ENCODE assay signal across 17 cellular contexts in the genomic region with DNA sequence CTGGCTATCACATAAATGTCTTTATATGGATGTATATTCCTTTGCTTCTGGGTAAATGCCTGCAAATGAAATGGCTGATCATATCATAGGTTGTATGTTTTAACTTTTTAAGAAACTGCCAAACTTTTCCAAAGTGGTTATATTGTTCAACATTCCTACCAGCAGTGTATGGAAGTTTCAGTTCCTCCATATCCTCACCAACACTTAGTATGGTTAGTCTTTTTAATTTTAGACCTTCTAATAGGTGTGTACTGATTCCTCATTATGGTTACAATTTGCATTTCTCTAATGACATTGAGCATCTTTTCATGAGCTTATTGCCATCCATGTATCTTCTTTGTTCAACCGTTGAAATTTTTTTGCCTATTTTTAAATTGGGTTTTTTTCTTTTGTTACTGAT.
DNase-seq lines count a peak whose midpoint lies in the region; ATAC-seq, FAIRE-seq and TF ChIP-seq lines count a peak whose summit lies in the region.
"Had no signal": no experiment of that assay in that cellular context is flagged by ENCODE, and none has a peak within 500 bp of the region (broad histone marks: within the 10 kb centered on the region; RNA-seq: fewer than 3 reads in every experiment).

No MANE protein-coding gene starts in this region.

- no peak for FAIRE-seq in HepG2 (lab: Jason Lieb, UNC)
- FAIRE-seq: A549, GM18507 had no signal

- peaks cover 28% of the 10 kb centered on the region for H3K36me3 Mint-ChIP-seq in endodermal cell (ENCODE audit: low read depth)

- DNase-seq in HepG2 (ENCODE audit: low spot score) = no peak
- no peak for DNase-seq in right lobe of liver
- no peak for DNase-seq in SK-N-MC (ENCODE audit: low read depth, low spot score)
- DNase-seq in endodermal cell = no peak
- no peak for DNase-seq in thyroid gland
- no peak for DNase-seq in C1 segment of cervical spinal cord (lab: John Stamatoyannopoulos, UW)
- DNase-seq: AML-193; CD4-positive, alpha-beta memory T cell; DMS79 treated with DMSO at 0.1 percent for 48 hours; GF-D8; GM23248; HCEC 1CT had no signal

- intact Hi-C loops in HepG2 (cut with micrococcal nuclease; ENCODE audit: unreplicated experiment) = no loop called here
- intact Hi-C loops in right lobe of liver (cut with DNase I) = no loop called here
- intact Hi-C loops in thyroid gland (cut with DNase I) = no loop called here

- H3K79me2 ChIP-seq in HepG2 (ENCODE audit: insufficient read depth, low read length) = peaks cover 19% of the 10 kb centered on the region

- POLR2A ChIA-PET in HepG2 (lab: Yijun Ruan, JAX) = no interaction called here

- no peaks in the 10 kb centered on the region for H3K27me3 Mint-ChIP-seq in endodermal cell (ENCODE audit: insufficient read depth)
- H3K27me3 Mint-ChIP-seq: CD4-positive, alpha-beta memory T cell had no signal

- ATAC-seq in HepG2 = no peak
- ATAC-seq in right lobe of liver = no peak
- ATAC-seq in HG03354 (IDR thresholded peaks at IDR 0.05; ENCODE audit: poor library complexity, severe bottlenecking, unreplicated experiment) = no peak
- ATAC-seq: A549 had no signal

- H3K4me3 ChIP-seq in HepG2 (replicated peaks in 1 of 3; ENCODE audit: insufficient read depth in 1 of 3, low read depth in 2 of 3, low read length in 3 of 3) (no peak overlapping the region), right lobe of liver (no peak overlapping the region), SK-N-MC (0 out of 2 replicates have a peak overlapping the region, but pooled peaks have one; percentile 14), endodermal cell (ENCODE audit: low read length) (peak overlapping the region; percentile 12), thyroid gland (replicated peaks in 1 of 3) (no peak overlapping the region)
- H3K4me3 ChIP-seq: A549, GM23248 had no signal

- H3K9ac ChIP-seq in HepG2 (ENCODE audit: insufficient read depth, low read depth, low read length) (no peak overlapping the region), SK-N-MC (ENCODE audit: insufficient read length) (no peak overlapping the region), endodermal cell (ENCODE audit: extremely low read depth, low read length, poor library complexity, severe bottlenecking) (no peak overlapping the region)
- H3K9ac ChIP-seq: GM23248 had no signal

- TF ChIP-seq POLR2A in HepG2 (IDR thresholded peaks at IDR 0.05; ENCODE audit: insufficient read depth in 1 of 2, low read depth in 2 of 2, low read length in 2 of 2) = no peak
- TF ChIP-seq POLR2A in right lobe of liver (IDR thresholded peaks at IDR 0.05) = no peak
- TF ChIP-seq POLR2A in thyroid gland (IDR thresholded peaks at IDR 0.05) = no peak

- 94% methylated on average over 1 of the region's 1 CpG for WGBS in HepG2 (ENCODE audit: low lambda C conversion rate)
- WGBS in right lobe of liver (ENCODE audit: insufficient coverage, low coverage, low lambda C conversion rate, missing lambda C conversion rate) = 92% methylated on average over 1 of the region's 1 CpG
- 83% methylated on average over 1 of the region's 1 CpG; no CpG with 5 or more reads in 1 of the 2 experiments for WGBS in endodermal cell (ENCODE audit: insufficient coverage in 1 of 2, insufficient read length in 1 of 2), 2 experiments
- 89 to 96% methylated on average over 1 of the region's 1 CpG for WGBS in thyroid gland, 2 donors

- no peak overlapping the region for H3K27ac Mint-ChIP-seq in endodermal cell
- H3K27ac Mint-ChIP-seq: CD4-positive, alpha-beta memory T cell had no signal

- TF ChIP-seq EP300 in HepG2 (IDR thresholded peaks at IDR 0.05; ENCODE audit: low read depth in 2 of 2, low read length in 2 of 2) = no peak
- no peak for TF ChIP-seq EP300 in HepG2 (CRISPR knock-in tag; IDR thresholded peaks at IDR 0.05; ENCODE audit: borderline replicate concordance)

- in situ Hi-C loops in HepG2 (cut with HindIII; ENCODE audit: extremely low pct_ligation_motif_present, low pct_unique_long_range_greater_than_20kb) = no loop called here

- H2AFZ ChIP-seq in HepG2 (ENCODE audit: low read length) = no peak overlapping the region
- H2AFZ ChIP-seq: GM23248 had no signal

- H3K4me2 ChIP-seq in HepG2 (ENCODE audit: low read depth, low read length) = no peak overlapping the region
- H3K4me2 ChIP-seq: A549 had no signal

- BruUV-seq in HepG2 (replicated peaks; lab: Mats Ljungman, UMichigan) = no TSS peak

- H3K27me3 ChIP-seq in HepG2 (ENCODE audit: control insufficient read depth in 1 of 2, insufficient read depth in 2 of 2, low read length in 2 of 2) (no peaks in the 10 kb centered on the region), right lobe of liver (no peaks in the 10 kb centered on the region), endodermal cell (ENCODE audit: control insufficient read depth, insufficient read depth, low read length, poor library complexity, severe bottlenecking) (no peaks in the 10 kb centered on the region), thyroid gland (no peaks in the 10 kb centered on the region)

- peaks cover 11% of the 10 kb centered on the region for H3K4me1 Mint-ChIP-seq in endodermal cell

- H3K4me3 Mint-ChIP-seq in endodermal cell = no peak overlapping the region
- H3K4me3 Mint-ChIP-seq: CD14-positive monocyte; CD4-positive, alpha-beta memory T cell had no signal

- no peak overlapping the region for H3K27ac ChIP-seq in HepG2 (ENCODE audit: extremely low read length, insufficient read depth, low read length)
- no peak overlapping the region for H3K27ac ChIP-seq in right lobe of liver
- peak overlapping the region; percentile 9; the same call in 1 of the 2 replicates for H3K27ac ChIP-seq in SK-N-MC
- no peak overlapping the region for H3K27ac ChIP-seq in endodermal cell (ENCODE audit: low read depth, low read length)
- H3K27ac ChIP-seq in thyroid gland = no peak overlapping the region
- H3K27ac ChIP-seq: 22Rv1, A549, GM23248 had no signal

- H4K20me1 ChIP-seq in HepG2 (ENCODE audit: insufficient read depth, low read length) = no peaks in the 10 kb centered on the region; the same call in 1 of the 2 replicates

- H3K9me3 Mint-ChIP-seq in endodermal cell = peaks cover 21% of the 10 kb centered on the region

- CTCF ChIA-PET in HepG2 (lab: Yijun Ruan, JAX; ENCODE audit: low intra/inter-chr PET ratio, low total read pairs) = no interaction called here

- H3K9me3 ChIP-seq in HepG2 (ENCODE audit: low read length) = peaks cover 8% of the 10 kb centered on the region
- H3K9me3 ChIP-seq in right lobe of liver = no peaks in the 10 kb centered on the region
- H3K9me3 ChIP-seq in SK-N-MC (ENCODE audit: low read depth, low read length) = peaks cover 7% of the 10 kb centered on the region
- H3K9me3 ChIP-seq in endodermal cell (ENCODE audit: control insufficient read depth, low read length) = peaks cover 24% of the 10 kb centered on the region
- no peaks in the 10 kb centered on the region for H3K9me3 ChIP-seq in thyroid gland

- TF ChIP-seq CTCF in HepG2 (CRISPR knock-in tag; IDR thresholded peaks at IDR 0.05) (no peak), right lobe of liver (IDR thresholded peaks at IDR 0.05) (no peak), endodermal cell (conservative IDR thresholded peaks at IDR 0.05) (no peak), thyroid gland (IDR thresholded peaks at IDR 0.05) (no peak)

- H3K36me3 ChIP-seq in HepG2 (replicated peaks in 1 of 2; ENCODE audit: control insufficient read depth in 1 of 2, insufficient read depth in 2 of 2, low read length in 2 of 2) (no peaks in the 10 kb centered on the region), right lobe of liver (no peaks in the 10 kb centered on the region), SK-N-MC (ENCODE audit: insufficient read depth, low read length) (peaks cover 20% of the 10 kb centered on the region), endodermal cell (ENCODE audit: control insufficient read depth, insufficient read depth, low read length) (no peaks in the 10 kb centered on the region), thyroid gland (no peaks in the 10 kb centered on the region)

- no peaks in the 10 kb centered on the region for H3K4me1 ChIP-seq in HepG2 (ENCODE audit: insufficient read depth, low read length)
- H3K4me1 ChIP-seq in right lobe of liver = peaks cover 0 to 14% (median 7%) of the 10 kb centered on the region in 4 donors
- peaks cover 2% of the 10 kb centered on the region for H3K4me1 ChIP-seq in endodermal cell (ENCODE audit: control insufficient read depth, insufficient read depth, low read length)
- peaks cover 13 to 21% of the 10 kb centered on the region in 2 donors for H3K4me1 ChIP-seq in thyroid gland

- no peak for TF ChIP-seq RAD21 in HepG2 (CRISPR knock-in tag; IDR thresholded peaks at IDR 0.05)

TF ChIP-seq in HepG2, 621 proteins besides CTCF, POLR2A, EP300 and RAD21:
- TF ChIP-seq, protein P1, sequence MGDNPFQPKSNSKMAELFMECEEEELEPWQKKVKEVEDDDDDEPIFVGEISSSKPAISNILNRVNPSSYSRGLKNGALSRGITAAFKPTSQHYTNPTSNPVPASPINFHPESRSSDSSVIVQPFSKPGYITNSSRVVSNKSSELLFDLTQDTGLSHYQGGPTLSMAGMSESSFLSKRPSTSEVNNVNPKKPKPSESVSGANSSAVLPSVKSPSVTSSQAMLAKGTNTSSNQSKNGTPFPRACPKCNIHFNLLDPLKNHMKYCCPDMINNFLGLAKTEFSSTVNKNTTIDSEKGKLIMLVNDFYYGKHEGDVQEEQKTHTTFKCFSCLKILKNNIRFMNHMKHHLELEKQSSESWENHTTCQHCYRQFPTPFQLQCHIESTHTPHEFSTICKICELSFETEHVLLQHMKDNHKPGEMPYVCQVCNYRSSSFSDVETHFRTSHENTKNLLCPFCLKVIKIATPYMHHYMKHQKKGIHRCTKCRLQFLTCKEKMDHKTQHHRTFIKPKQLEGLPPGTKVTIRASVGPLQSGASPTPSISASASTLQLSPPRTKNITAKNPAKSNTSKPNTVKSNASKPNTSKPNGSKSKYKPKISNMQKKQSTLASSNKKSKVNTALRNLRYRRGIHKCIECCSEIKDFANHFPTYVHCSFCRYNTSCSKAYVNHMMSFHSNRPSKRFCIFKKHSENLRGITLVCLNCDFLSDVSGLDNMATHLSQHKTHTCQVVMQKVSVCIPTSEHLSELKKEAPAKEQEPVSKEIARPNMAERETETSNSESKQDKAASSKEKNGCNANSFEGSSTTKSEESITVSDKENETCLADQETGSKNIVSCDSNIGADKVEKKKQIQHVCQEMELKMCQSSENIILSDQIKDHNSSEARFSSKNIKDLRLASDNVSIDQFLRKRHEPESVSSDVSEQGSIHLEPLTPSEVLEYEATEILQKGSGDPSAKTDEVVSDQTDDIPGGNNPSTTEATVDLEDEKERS (CRISPR knock-in tag; IDR thresholded peaks at IDR 0.05) = 0 out of 2 replicates have a peak, but pooled peaks have one; percentile 39
- 0 out of 2 replicates have a peak, but pooled peaks have one; percentile 38 for TF ChIP-seq ZMYM2 (CRISPR knock-in tag; IDR thresholded peaks at IDR 0.05)
- TF ChIP-seq KMT2A (CRISPR knock-in tag; IDR thresholded peaks at IDR 0.05) = no peak

Comparison
In these comparisons a context has a peak if more than half of its experiments do, and no peak if none do; other contexts are left out.
1. H3K4me3 ChIP-seq: peak in SK-N-MC (single experiment) and endodermal cell (single experiment); none in HepG2 (0 of 3), right lobe of liver (0 of 3) and thyroid gland (0 of 3).